ENCODE assay signal across 16 cellular contexts in genomic region chr5:11683666-11684065, GRCh38.
"Had no signal": no experiment of that assay in that cellular context is flagged by ENCODE, and none has a peak within 500 bp of the region (broad histone marks: within the 10 kb centered on the region; RNA-seq: fewer than 3 reads in every experiment).

No MANE protein-coding gene starts in this region.

- H3K27ac Mint-ChIP-seq: activated CD4-positive, alpha-beta T cell treated with anti-CD3 and anti-CD28 coated beads for 36 hours; activated CD8-positive, alpha-beta T cell treated with anti-CD3 and anti-CD28 coated beads, Interleukin-2, amount 10 ng/mL, durations not matched to agents 7 days and 5 days; activated naive CD4-positive, alpha-beta T cell treated with anti-CD3 and anti-CD28 coated beads for 36 hours; effector memory CD8-positive, alpha-beta T cell; memory B cell; natural killer cell treated with Interleukin-12 subunit alpha and Interleukin-12 subunit beta and Interleukin-15 and Interleukin-18, amount 100 ng/mL, for 72 hours; progenitor cell of endocrine pancreas; T-cell had no signal

- H3K36me3 Mint-ChIP-seq: memory B cell; natural killer cell treated with Interleukin-12 subunit alpha and Interleukin-12 subunit beta and Interleukin-15 and Interleukin-18, amount 100 ng/mL, for 72 hours; T-cell had no signal

- H3K4me3 ChIP-seq: upper lobe of left lung had no signal

- DNase-seq: activated CD4-positive, alpha-beta T cell treated with anti-CD3 and anti-CD28 coated beads for 36 hours; activated CD8-positive, alpha-beta memory T cell treated with anti-CD3 and anti-CD28 coated beads, Interleukin-2, amount 50 U/mL, for 48 hours; activated CD8-positive, alpha-beta T cell treated with anti-CD3 and anti-CD28 coated beads, Interleukin-2, amount 10 ng/mL, durations not matched to agents 7 days and 5 days; activated naive CD4-positive, alpha-beta T cell treated with anti-CD3 and anti-CD28 coated beads for 36 hours; central memory CD4-positive, alpha-beta T cell; cortex of kidney; effector memory CD8-positive, alpha-beta T cell; stimulated activated CD4-positive, alpha-beta T cell treated with anti-CD3 and anti-CD28 coated beads, Interleukin-2, amount 100 ng/mL, for 48 hours; stimulated activated naive CD4-positive, alpha-beta T cell treated with Interleukin-2 at 50 U/mL for 16 hours; T-cell; T1000; WERI-Rb-1 had no signal

- H3K4me1 Mint-ChIP-seq: activated CD4-positive, alpha-beta T cell treated with anti-CD3 and anti-CD28 coated beads for 36 hours; memory B cell; T-cell had no signal

- H3K9me3 Mint-ChIP-seq: activated naive CD4-positive, alpha-beta T cell treated with anti-CD3 and anti-CD28 coated beads for 36 hours; natural killer cell treated with Interleukin-12 subunit alpha and Interleukin-12 subunit beta and Interleukin-15 and Interleukin-18, amount 100 ng/mL, for 72 hours had no signal

- H3K4me3 Mint-ChIP-seq: activated CD4-positive, alpha-beta T cell treated with anti-CD3 and anti-CD28 coated beads for 36 hours; activated CD8-positive, alpha-beta T cell treated with anti-CD3 and anti-CD28 coated beads, Interleukin-2, amount 10 ng/mL, durations not matched to agents 7 days and 5 days; activated naive CD4-positive, alpha-beta T cell treated with anti-CD3 and anti-CD28 coated beads for 36 hours; effector memory CD8-positive, alpha-beta T cell; memory B cell; natural killer cell treated with Interleukin-12 subunit alpha and Interleukin-12 subunit beta and Interleukin-15 and Interleukin-18, amount 100 ng/mL, for 72 hours; T-cell had no signal

- H3K27me3 Mint-ChIP-seq: activated CD4-positive, alpha-beta T cell treated with anti-CD3 and anti-CD28 coated beads for 36 hours; effector memory CD8-positive, alpha-beta T cell; memory B cell; progenitor cell of endocrine pancreas; T-cell had no signal
